15 cellular contexts compared by ENCODE assay signal in genomic region chr18:37265382-37265781, GRCh38.
"Had no signal": no experiment of that assay in that cellular context is flagged by ENCODE, and none has a peak within 500 bp of the region (broad histone marks: within the 10 kb centered on the region; RNA-seq: fewer than 3 reads in every experiment).

No MANE protein-coding gene starts in this region.

- H3K27me3 Mint-ChIP-seq: dendritic cell treated with granulocyte-macrophage colony-stimulating factor and Interleukin-4, amounts not matched to agents 40 ng/mL and 50 ng/mL, for 4 days had no signal

- H3K36me3 Mint-ChIP-seq: naive thymus-derived CD4-positive, alpha-beta T cell had no signal

- H3K9me3 Mint-ChIP-seq: dendritic cell treated with granulocyte-macrophage colony-stimulating factor and Interleukin-4, amounts not matched to agents 40 ng/mL and 50 ng/mL, for 4 days had no signal

- H3K4me3 Mint-ChIP-seq: dendritic cell treated with granulocyte-macrophage colony-stimulating factor and Interleukin-4, amounts not matched to agents 40 ng/mL and 50 ng/mL, for 4 days; effector memory CD8-positive, alpha-beta T cell; naive thymus-derived CD4-positive, alpha-beta T cell had no signal

- ATAC-seq: effector memory CD8-positive, alpha-beta T cell; gastrocnemius medialis; heart right ventricle; left lobe of liver had no signal

- FAIRE-seq: islet of Langerhans had no signal

- DNase-seq: effector memory CD8-positive, alpha-beta T cell; gastrocnemius medialis; heart right ventricle; hypothalamus; mammary epithelial cell; naive thymus-derived CD4-positive, alpha-beta T cell; nucleus accumbens; ovary; sigmoid colon; stimulated activated naive CD4-positive, alpha-beta T cell; stomach; transverse colon had no signal

- H3K27ac Mint-ChIP-seq: dendritic cell treated with granulocyte-macrophage colony-stimulating factor and Interleukin-4, amounts not matched to agents 40 ng/mL and 50 ng/mL, for 4 days; effector memory CD8-positive, alpha-beta T cell had no signal
